Comparison of ENCODE assay signal across 21 cellular contexts in genomic region chr15:53625260-53625659, GRCh38.
"Had no signal": no experiment of that assay in that cellular context is flagged by ENCODE, and none has a peak within 500 bp of the region (broad histone marks: within the 10 kb centered on the region; RNA-seq: fewer than 3 reads in every experiment).

No MANE protein-coding gene starts in this region.

- H3K4me3 ChIP-seq: prostate gland, suprapubic skin had no signal

- H3K36me3 ChIP-seq: prostate gland, suprapubic skin had no signal

- H3K27me3 ChIP-seq: suprapubic skin had no signal

- DNase-seq: activated CD4-positive, CD25-positive, alpha-beta regulatory T cell treated with anti-CD3 and anti-CD28 coated beads, Interleukin-2, amount 50 U/mL, for 72 hours; activated naive CD4-positive, alpha-beta T cell treated with anti-CD3 and anti-CD28 coated beads for 36 hours; activated naive CD8-positive, alpha-beta T cell treated with anti-CD3 and anti-CD28 coated beads, Interleukin-2, amount 50 U/mL, for 24 hours; activated T-cell treated with anti-CD3 and anti-CD28 coated beads for 4 hours; aorta; cortex of kidney; effector memory CD4-positive, alpha-beta T cell; foreskin melanocyte; head of caudate nucleus; kidney glomerular epithelial cell; mesenchymal stem cell; natural killer cell; occipital lobe; right cardiac atrium; small intestine; stimulated activated CD4-positive, alpha-beta T cell treated with anti-CD3 and anti-CD28 coated beads, Interleukin-4, amount 100 ng/mL, for 24 hours; stimulated activated naive CD8-positive, alpha-beta T cell treated with anti-CD3 and anti-CD28 coated beads, Interleukin-15, Interleukin-2, amounts not matched to agents 100 U/mL and 50 U/mL, for 24 hours; T1000; trophoblast cell had no signal

- H3K4me1 ChIP-seq: prostate gland, suprapubic skin had no signal

- FAIRE-seq: small intestine had no signal

- ATAC-seq: activated naive CD8-positive, alpha-beta T cell treated with anti-CD3 and anti-CD28 coated beads, Interleukin-2, amount 50 U/mL, for 24 hours; natural killer cell; right cardiac atrium; stimulated activated naive CD8-positive, alpha-beta T cell treated with anti-CD3 and anti-CD28 coated beads, Interleukin-15, Interleukin-2, amounts not matched to agents 100 U/mL and 50 U/mL, for 24 hours had no signal

- H3K27ac ChIP-seq: prostate gland, suprapubic skin had no signal

- H3K9me3 ChIP-seq: prostate gland, suprapubic skin had no signal
